In the genomic region with DNA sequence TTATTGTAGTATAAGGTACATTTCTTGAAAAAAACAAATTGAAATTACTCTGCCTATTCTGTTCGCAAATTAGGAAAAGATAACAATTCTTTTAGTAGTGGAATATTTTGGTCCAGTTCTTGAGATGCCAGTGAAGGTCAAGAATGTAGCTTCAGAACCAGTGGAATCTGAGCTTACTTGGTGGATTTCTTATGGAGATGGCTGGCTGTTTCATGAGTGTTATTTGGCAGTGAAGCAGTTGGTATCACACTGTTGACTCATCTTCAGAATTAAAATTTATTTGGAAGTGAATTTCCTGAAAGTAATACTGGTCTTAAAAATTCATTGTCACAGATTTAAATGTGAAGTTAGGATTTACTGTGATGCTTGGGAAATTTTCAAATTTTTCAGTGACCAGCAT, we compare ENCODE assay signal across 22 cellular contexts. TPM values are rescaled to one million over a fixed set of nuclear protein-coding genes. Genes with fewer than 3 reads are reported as not detected.
A peak's percentile ranks its signal among the peaks of the same experiment; 100 is the strongest.
DNase-seq lines count a peak whose midpoint lies in the region; ATAC-seq and TF ChIP-seq lines count a peak whose summit lies in the region.
"Had no signal": no experiment of that assay in that cellular context is flagged by ENCODE, and none has a peak within 500 bp of the region (broad histone marks: within the 10 kb centered on the region; RNA-seq: fewer than 3 reads in every experiment).

No MANE protein-coding gene starts in this region.

- no peak overlapping the region for H3K4me2 ChIP-seq in mesenchymal stem cell (ENCODE audit: low read length, poor library complexity, severe bottlenecking)

- no peak overlapping the region for H3K4ac ChIP-seq in mesenchymal stem cell (ENCODE audit: low read depth in 1 of 2, low read length in 2 of 2)

- peaks cover 53% of the 10 kb centered on the region for H3K9me3 Mint-ChIP-seq in HFFc6
- peaks cover 75% of the 10 kb centered on the region for H3K9me3 Mint-ChIP-seq in endodermal cell

- ATAC-seq in GM19463 (IDR thresholded peaks at IDR 0.05; ENCODE audit: unreplicated experiment) = no peak
- no peak for ATAC-seq in HG03039 (IDR thresholded peaks at IDR 0.05; ENCODE audit: unreplicated experiment)
- no peak for ATAC-seq in GM21447 (IDR thresholded peaks at IDR 0.05; ENCODE audit: unreplicated experiment)

- no peaks in the 10 kb centered on the region for H3K36me3 ChIP-seq in endodermal cell (ENCODE audit: control insufficient read depth, insufficient read depth, low read length)
- peaks cover 0 to 6% of the 10 kb centered on the region in 2 experiments for H3K36me3 ChIP-seq in mesenchymal stem cell (ENCODE audit: control insufficient read depth in 1 of 2, insufficient read depth in 2 of 2, low read depth in 1 of 2, low read length in 2 of 2)

- no peaks in the 10 kb centered on the region for H3K27me3 Mint-ChIP-seq in HFFc6 (ENCODE audit: insufficient read depth)
- no peaks in the 10 kb centered on the region for H3K27me3 Mint-ChIP-seq in endodermal cell (ENCODE audit: insufficient read depth)
- H3K27me3 Mint-ChIP-seq: CD8-positive, alpha-beta memory T cell had no signal

- H3K4me3 Mint-ChIP-seq in HFFc6 (no peak overlapping the region; the same call in 1 of the 2 replicates), endodermal cell (no peak overlapping the region)
- H3K4me3 Mint-ChIP-seq: CD8-positive, alpha-beta memory T cell had no signal

- H4K8ac ChIP-seq in mesenchymal stem cell (ENCODE audit: low read length) = no peak overlapping the region

- no peak overlapping the region for H3K27ac ChIP-seq in endodermal cell (ENCODE audit: low read depth, low read length)
- no peak overlapping the region for H3K27ac ChIP-seq in mesenchymal stem cell (ENCODE audit: low read length, poor library complexity, severe bottlenecking)
- H3K27ac ChIP-seq: SK-N-MC had no signal

- no peak overlapping the region for H3K18ac ChIP-seq in mesenchymal stem cell (ENCODE audit: low read depth in 1 of 2, low read length in 2 of 2)

- H3K36me3 Mint-ChIP-seq in HFFc6 (ENCODE audit: low read depth) (peaks cover 53% of the 10 kb centered on the region), endodermal cell (ENCODE audit: low read depth) (peaks cover 47% of the 10 kb centered on the region)

- H3K4me1 Mint-ChIP-seq in HFFc6 (ENCODE audit: low read depth) = peaks cover 9% of the 10 kb centered on the region
- no peaks in the 10 kb centered on the region for H3K4me1 Mint-ChIP-seq in endodermal cell

- H3K4me1 ChIP-seq in endodermal cell (ENCODE audit: control insufficient read depth, insufficient read depth, low read length) (no peaks in the 10 kb centered on the region), mesenchymal stem cell (ENCODE audit: control insufficient read depth, insufficient read depth, low read depth, low read length) (no peaks in the 10 kb centered on the region)

- peaks cover 18% of the 10 kb centered on the region for H3K79me1 ChIP-seq in mesenchymal stem cell (replicated peaks; ENCODE audit: low read length, poor library complexity, severe bottlenecking)

- H2BK120ac ChIP-seq in mesenchymal stem cell (ENCODE audit: low read depth, low read length) = no peak overlapping the region

- H3K9ac ChIP-seq in endodermal cell (ENCODE audit: extremely low read depth, low read length, poor library complexity, severe bottlenecking) = no peak overlapping the region
- no peak overlapping the region for H3K9ac ChIP-seq in mesenchymal stem cell (ENCODE audit: low read length)

- H3K4me3 ChIP-seq in endodermal cell (ENCODE audit: low read length) = peak overlapping the region; percentile 24
- H3K4me3 ChIP-seq in mesenchymal stem cell (ENCODE audit: insufficient read depth in 1 of 2, low read depth in 1 of 2, low read length in 2 of 2) = no peak overlapping the region
- H3K4me3 ChIP-seq: SK-N-MC had no signal

- peaks cover 77% of the 10 kb centered on the region for H3K9me3 ChIP-seq in endodermal cell (ENCODE audit: control insufficient read depth, low read length)
- H3K9me3 ChIP-seq in mesenchymal stem cell (ENCODE audit: control insufficient read depth, low read length) = peaks cover 36% of the 10 kb centered on the region

- DNase-seq in AG08395 (ENCODE audit: low spot score) (peak; percentile 38), HFFc6 (peak; percentile 42), endodermal cell (no peak), myocyte (ENCODE audit: low read depth) (peak; percentile 22), mesenchymal stem cell (no peak)
- DNase-seq: 8988T; C1 segment of cervical spinal cord; CD8-positive, alpha-beta memory T cell; DMS53; H7; NCI-H1417 treated with DMSO at 0.1 percent for 48 hours; NCI-H187 treated with DMSO at 0.1 percent for 48 hours; NCI-H2227 treated with DMSO at 0.1 percent for 48 hours; NCI-H510A treated with DMSO at 0.1 percent for 48 hours; NCI-H774; SHP77 had no signal

- 86 to 94% methylated on average over 1 of the region's 1 CpG for WGBS in endodermal cell (ENCODE audit: insufficient coverage in 1 of 2, insufficient read length in 1 of 2), 2 experiments
- WGBS in mesenchymal stem cell = 94% methylated on average over 1 of the region's 1 CpG

- H2BK15ac ChIP-seq in mesenchymal stem cell (ENCODE audit: low read depth, poor library complexity, severe bottlenecking) = no peak overlapping the region

- no peaks in the 10 kb centered on the region for H3K27me3 ChIP-seq in endodermal cell (ENCODE audit: control insufficient read depth, insufficient read depth, low read length, poor library complexity, severe bottlenecking)
- H3K27me3 ChIP-seq in mesenchymal stem cell (ENCODE audit: control insufficient read depth in 1 of 2, insufficient read depth in 1 of 2, low read length in 2 of 2) = no peaks in the 10 kb centered on the region

- TF ChIP-seq CTCF in HFFc6 (IDR thresholded peaks at IDR 0.05) = no peak
- TF ChIP-seq CTCF in endodermal cell (conservative IDR thresholded peaks at IDR 0.05) = no peak

- H3K14ac ChIP-seq in mesenchymal stem cell (ENCODE audit: low read length in 2 of 2) = no peak overlapping the region

- H2AFZ ChIP-seq in mesenchymal stem cell (ENCODE audit: low read depth, low read length) = no peak overlapping the region

- no peak overlapping the region for H4K91ac ChIP-seq in mesenchymal stem cell (ENCODE audit: low read length)

- no peak overlapping the region for H3K23ac ChIP-seq in mesenchymal stem cell (ENCODE audit: low read length in 2 of 2)

- H2BK5ac ChIP-seq in mesenchymal stem cell (ENCODE audit: low read depth, low read length, poor library complexity, severe bottlenecking) = no peak overlapping the region

- no peak overlapping the region for H2BK12ac ChIP-seq in mesenchymal stem cell (ENCODE audit: low read length in 2 of 2)

- H2AK5ac ChIP-seq in mesenchymal stem cell (ENCODE audit: low read length, severe bottlenecking) = no peak overlapping the region

- H3K27ac Mint-ChIP-seq in HFFc6 (no peak overlapping the region), endodermal cell (no peak overlapping the region)
- H3K27ac Mint-ChIP-seq: CD8-positive, alpha-beta memory T cell had no signal

RNA-seq across cellular contexts. Expression of gene RNF13, which starts 19.1 kb away (rescaled TPM):
- 10 to 100 TPM; 20.5 to 33.7 (median 25.7) TPM for total RNA-seq in HFFc6 (2021; fragmentation: NEBNext Ultra II Directional; extraction: Animal tissue kit (Norgen Biotek cat#: 25700))
- total RNA-seq in endodermal cell = 10 to 100 TPM; 21.3 to 32.7 TPM
- polyA plus RNA-seq in endodermal cell (2013, experiment 1 of 2) = 36.0 TPM
- 33.9 TPM for polyA plus RNA-seq in endodermal cell (2013, experiment 2 of 2)
- 31.2 and 36.6 TPM in 2 replicates for total RNA-seq in myocyte
- polyA plus RNA-seq in myocyte (2012) = 27.2 TPM
- 80.8 TPM for polyA plus RNA-seq in mesenchymal stem cell (2013, experiment 1 of 2)
- polyA plus RNA-seq in mesenchymal stem cell (2013, experiment 2 of 2) = 80.6 TPM

RNA-seq across cellular contexts. Expression of gene ANKUB1, which starts 39.7 kb away (rescaled TPM):
- not detected for total RNA-seq in HFFc6 (2021; fragmentation: NEBNext Ultra II Directional; extraction: Animal tissue kit (Norgen Biotek cat#: 25700))
- not detected for total RNA-seq in endodermal cell
- not detected for polyA plus RNA-seq in endodermal cell (2013, experiment 1 of 2)
- polyA plus RNA-seq in endodermal cell (2013, experiment 2 of 2) = not detected
- total RNA-seq in myocyte = not detected in 2 replicates
- 0.08 TPM for polyA plus RNA-seq in myocyte (2012)
- polyA plus RNA-seq in mesenchymal stem cell (2013, experiment 1 of 2) = not detected
- polyA plus RNA-seq in mesenchymal stem cell (2013, experiment 2 of 2) = not detected
- total RNA-seq: CD8-positive, alpha-beta memory T cell; H7; MCF 10A; OCI-LY7 had no signal
- polyA plus RNA-seq: CD8-positive, alpha-beta memory T cell had no signal

Comparison
In these comparisons a context has a peak if more than half of its experiments do, and no peak if none do; other contexts are left out.
1. DNase-seq: peak in AG08395 (single experiment), HFFc6 (single experiment) and myocyte (single experiment); none in endodermal cell (single experiment) and mesenchymal stem cell (single experiment).